Comparison of ENCODE assay signal across 13 cellular contexts in genomic region chr2:32825291-32825712, GRCh38.
A peak's percentile ranks its signal among the peaks of the same experiment; 100 is the strongest.
DNase-seq lines count a peak whose midpoint lies in the region; ATAC-seq and TF ChIP-seq lines count a peak whose summit lies in the region.
"Had no signal": no experiment of that assay in that cellular context is flagged by ENCODE, and none has a peak within 500 bp of the region (broad histone marks: within the 10 kb centered on the region; RNA-seq: fewer than 3 reads in every experiment).

No MANE protein-coding gene starts in this region.

- TF ChIP-seq POLR2A in ovary (IDR thresholded peaks at IDR 0.05) (no peak), esophagus muscularis mucosa (IDR thresholded peaks at IDR 0.05; ENCODE audit: low read depth) (no peak)

- TF ChIP-seq CTCF in ovary (IDR thresholded peaks at IDR 0.05) (no peak), GM10266 (IDR thresholded peaks at IDR 0.05; ENCODE audit: control insufficient read depth, insufficient read depth, low read depth, missing control alignments) (no peak), esophagus muscularis mucosa (IDR thresholded peaks at IDR 0.05) (no peak)

- H3K36me3 ChIP-seq in SJCRH30: no peaks in the 10 kb centered on the region
- no peaks in the 10 kb centered on the region for H3K36me3 ChIP-seq in ovary
- no peaks in the 10 kb centered on the region for H3K36me3 ChIP-seq in esophagus muscularis mucosa
- H3K36me3 ChIP-seq: upper lobe of left lung had no signal

- DNase-seq in H4 (ENCODE audit: low spot score) (peak; percentile 5), SJCRH30 (peak; percentile 74 to 88), foreskin melanocyte (peak; percentile 75), ovary (peak in 3 of 5 donors; percentile 9 to 37 (median 34)), GM10266 (ENCODE audit: extremely low spot score) (no peak), esophagus muscularis mucosa (ENCODE audit: extremely low spot score) (no peak)
- DNase-seq in stimulated activated CD4-positive, alpha-beta T cell treated with anti-CD3 and anti-CD28 coated beads, Interleukin-15, amount 100 ng/mL, for 24 hours: no peak
- DNase-seq: activated T-cell treated with anti-CD3 and anti-CD28 coated beads for 4 hours, DND-41, mesenchymal stem cell, upper lobe of left lung had no signal

- H3K4me1 ChIP-seq in SJCRH30 (peaks cover 13% of the 10 kb centered on the region), ovary (ENCODE audit: insufficient read depth) (peaks cover 2% of the 10 kb centered on the region), esophagus muscularis mucosa (peaks cover 9 to 16% (median 13%) of the 10 kb centered on the region in 4 donors)

- intact Hi-C loops in ovary (cut with DNase I): no loop called here
- intact Hi-C loops in esophagus muscularis mucosa (cut with DNase I): no loop called here

- WGBS in ovary, 3 donors: 29 to 33% (median 29%) methylated on average over 6 of the region's 6 CpGs
- 43% methylated on average over 6 of the region's 6 CpGs for WGBS in esophagus muscularis mucosa

- no peak for ATAC-seq in GM19455 (IDR thresholded peaks at IDR 0.05; ENCODE audit: unreplicated experiment)

- H3K27ac ChIP-seq in SJCRH30 (no peak overlapping the region), ovary (no peak overlapping the region), esophagus muscularis mucosa (replicated peaks in 1 of 4) (no peak overlapping the region)
- H3K27ac ChIP-seq: SK-N-MC, upper lobe of left lung had no signal

- TF ChIP-seq EP300 in ovary (IDR thresholded peaks at IDR 0.05) (no peak), esophagus muscularis mucosa (IDR thresholded peaks at IDR 0.05) (no peak)

- H3K4me3 ChIP-seq in SJCRH30 (0 out of 2 replicates have a peak overlapping the region, but pooled peaks have one; percentile 1), ovary (no peak overlapping the region), esophagus muscularis mucosa (no peak overlapping the region)
- H3K4me3 ChIP-seq: SK-N-MC, upper lobe of left lung had no signal

- no peaks in the 10 kb centered on the region for H3K27me3 ChIP-seq in SJCRH30
- no peaks in the 10 kb centered on the region for H3K27me3 ChIP-seq in ovary
- H3K27me3 ChIP-seq in esophagus muscularis mucosa: no peaks in the 10 kb centered on the region
- H3K27me3 ChIP-seq: upper lobe of left lung had no signal

- peaks cover 7% of the 10 kb centered on the region; the same call in 1 of the 2 replicates for H3K9me3 ChIP-seq in SJCRH30 (replicated peaks)
- H3K9me3 ChIP-seq in ovary: no peaks in the 10 kb centered on the region
- peaks cover 0 to 7% (median 3%) of the 10 kb centered on the region in 4 donors for H3K9me3 ChIP-seq in esophagus muscularis mucosa

Comparison
In these comparisons a context has a peak if more than half of its experiments do, and no peak if none do; other contexts are left out.
1. DNase-seq: peak in H4 (single experiment), SJCRH30 (2 of 2), foreskin melanocyte (single experiment) and ovary (3 of 5); none in GM10266 (single experiment), stimulated activated CD4-positive, alpha-beta T cell treated with anti-CD3 and anti-CD28 coated beads, Interleukin-15, amount 100 ng/mL, for 24 hours (single experiment) and esophagus muscularis mucosa (single experiment).